Comparison of ENCODE assay signal across 1 cellular context in the genomic region with DNA sequence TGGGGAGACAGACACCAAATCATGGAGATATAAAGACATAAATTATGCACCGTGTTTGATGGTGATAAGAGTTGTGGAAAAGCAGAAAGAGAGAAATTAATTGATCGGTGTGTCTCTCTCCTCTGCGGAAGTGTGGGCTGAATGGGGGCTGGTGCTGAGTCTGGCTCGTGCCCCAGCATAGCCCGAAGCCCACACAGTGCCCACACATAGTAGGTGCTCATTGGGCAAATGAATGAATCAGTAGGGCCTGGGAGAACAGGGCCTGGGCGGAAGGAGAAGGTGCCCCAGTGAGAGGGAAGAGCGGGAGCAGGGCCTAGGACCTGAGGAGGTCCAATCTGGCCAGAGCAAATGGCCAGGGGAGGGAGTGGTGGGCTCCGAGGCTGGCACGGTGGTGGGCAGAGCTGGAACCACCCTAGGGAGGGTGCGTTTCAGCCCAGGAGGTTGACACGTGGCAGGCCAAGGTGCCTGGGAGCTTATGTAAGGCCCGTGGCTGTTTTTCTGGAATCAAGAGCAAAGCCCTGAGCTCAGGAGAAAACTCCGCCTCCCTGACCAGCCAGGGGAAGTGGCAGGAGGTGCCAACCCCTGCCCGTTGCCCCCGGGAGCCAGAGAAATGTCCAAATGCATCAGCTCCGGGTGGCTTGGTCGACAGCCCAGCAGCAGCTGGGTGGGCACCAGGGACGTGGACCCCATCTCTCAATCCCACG.
TF ChIP-seq lines count a peak whose summit lies in the region.

No MANE protein-coding gene starts in this region.

TF ChIP-seq in H1, 55 proteins besides CTCF, POLR2A, EP300 and RAD21:
- TF ChIP-seq NANOG (IDR thresholded peaks at IDR 0.05; ENCODE audit: insufficient read depth, low read depth, low read length, poor library complexity, severe bottlenecking) (no peak), TBP (IDR thresholded peaks at IDR 0.05; ENCODE audit: low read depth, low read length) (no peak), JUN (IDR thresholded peaks at IDR 0.05; ENCODE audit: low read depth, low read length) (no peak), RNF2 (IDR thresholded peaks at IDR 0.05; ENCODE audit: borderline replicate concordance, low read depth, low read length, missing control alignments, poor library complexity, severe bottlenecking) (no peak), BACH1 (IDR thresholded peaks at IDR 0.05; ENCODE audit: low read length) (no peak), MAFK (IDR thresholded peaks at IDR 0.05; ENCODE audit: low read depth, low read length) (no peak), HDAC6 (IDR thresholded peaks at IDR 0.05; ENCODE audit: low read depth, low read length) (no peak), TAF1 (IDR thresholded peaks at IDR 0.05; ENCODE audit: low read depth, low read length) (no peak), SP4 (IDR thresholded peaks at IDR 0.05; ENCODE audit: low read length) (no peak), CBX8 (IDR thresholded peaks at IDR 0.05; ENCODE audit: borderline replicate concordance, low read depth, low read length) (no peak), RBBP5 (IDR thresholded peaks at IDR 0.05; ENCODE audit: borderline replicate concordance, low read depth, low read length) (no peak), EGR1 (IDR thresholded peaks at IDR 0.05; ENCODE audit: borderline replicate concordance, low read depth, low read length) (no peak), SIN3A (conservative IDR thresholded peaks at IDR 0.05 in 1 of 2, IDR thresholded peaks at IDR 0.05 in 1 of 2; ENCODE audit: low read depth in 1 of 2, low read length in 2 of 2) (no peak), KDM5A (IDR thresholded peaks at IDR 0.05; ENCODE audit: low read length) (no peak)
- TF ChIP-seq, protein P1, sequence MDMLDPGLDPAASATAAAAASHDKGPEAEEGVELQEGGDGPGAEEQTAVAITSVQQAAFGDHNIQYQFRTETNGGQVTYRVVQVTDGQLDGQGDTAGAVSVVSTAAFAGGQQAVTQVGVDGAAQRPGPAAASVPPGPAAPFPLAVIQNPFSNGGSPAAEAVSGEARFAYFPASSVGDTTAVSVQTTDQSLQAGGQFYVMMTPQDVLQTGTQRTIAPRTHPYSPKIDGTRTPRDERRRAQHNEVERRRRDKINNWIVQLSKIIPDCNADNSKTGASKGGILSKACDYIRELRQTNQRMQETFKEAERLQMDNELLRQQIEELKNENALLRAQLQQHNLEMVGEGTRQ (IDR thresholded peaks at IDR 0.05; ENCODE audit: low read length), result no peak
